25 cellular contexts compared by ENCODE assay signal in the genomic region with DNA sequence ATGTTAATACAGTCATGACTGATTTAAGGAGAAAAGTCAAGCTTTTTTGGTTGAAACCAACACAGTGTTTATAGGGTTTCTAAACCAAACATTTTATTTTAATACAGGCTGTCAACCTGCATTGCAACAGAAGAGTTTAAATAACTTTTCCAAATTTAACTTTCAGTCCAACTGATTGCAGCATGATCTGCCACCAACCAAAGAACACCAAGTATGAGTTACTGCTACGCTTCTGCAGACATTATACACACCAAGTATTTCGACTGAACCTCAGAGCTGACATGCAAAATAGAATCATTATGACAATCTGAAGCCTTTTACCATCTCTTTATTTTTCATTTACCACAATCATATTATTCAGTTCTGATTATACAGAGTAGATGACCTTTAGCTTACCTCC.
DNase-seq lines count a peak whose midpoint lies in the region; ATAC-seq and TF ChIP-seq lines count a peak whose summit lies in the region.
"Had no signal": no experiment of that assay in that cellular context is flagged by ENCODE, and none has a peak within 500 bp of the region (broad histone marks: within the 10 kb centered on the region; RNA-seq: fewer than 3 reads in every experiment).

No MANE protein-coding gene starts in this region.

- H3K27me3 ChIP-seq in MM.1S (replicated peaks; ENCODE audit: insufficient read depth, low read length) (no peaks in the 10 kb centered on the region), gastrocnemius medialis (no peaks in the 10 kb centered on the region)
- H3K27me3 ChIP-seq: ascending aorta, SJSA1, tibial artery had no signal

- H3K9me2 ChIP-seq in MM.1S (replicated peaks; ENCODE audit: insufficient read depth, low read length): no peaks in the 10 kb centered on the region

- intact Hi-C loops in gastrocnemius medialis (cut with DNase I; ENCODE audit: low total_unique reads): loop anchor here (2.0 kb wide), 1 partner anchor 21 kb away; no protein-coding TSS in a partner anchor

- DNase-seq in MM.1S (no peak), gastrocnemius medialis (peak in 1 of 2 donors; percentile 13), RPMI8226 (no peak), mucosa of gallbladder (ENCODE audit: low spot score) (no peak), GM13976 (ENCODE audit: low spot score) (no peak)
- DNase-seq: activated CD4-positive, alpha-beta T cell treated with anti-CD3 and anti-CD28 coated beads for 48 hours; activated CD8-positive, alpha-beta memory T cell treated with anti-CD3 and anti-CD28 coated beads, Interleukin-2, amount 10 ng/mL, durations not matched to agents 7 days and 5 days; CD4-positive, alpha-beta T cell; central memory CD4-positive, alpha-beta T cell; head of caudate nucleus; IMR-90; islet precursor cell; lower lobe of right lung; NCI-H2081; NCI-H446; small intestine; stimulated activated CD4-positive, alpha-beta T cell treated with anti-CD3 and anti-CD28 coated beads, Interleukin-4, amount 100 ng/mL, for 24 hours; stimulated activated naive CD8-positive, alpha-beta T cell treated with anti-CD3 and anti-CD28 coated beads, Interleukin-15, Interleukin-2, amounts not matched to agents 100 U/mL and 50 U/mL, for 24 hours; tibial artery had no signal

- no peak overlapping the region for H2AFZ ChIP-seq in MM.1S (ENCODE audit: low read length)

- TF ChIP-seq CTCF in MM.1S (IDR thresholded peaks at IDR 0.05; ENCODE audit: low read length) (no peak), gastrocnemius medialis (IDR thresholded peaks at IDR 0.05 in 4 of 5, conservative IDR thresholded peaks at IDR 0.05 in 1 of 5) (no peak), GM13976 (IDR thresholded peaks at IDR 0.05; ENCODE audit: borderline replicate concordance, control extremely low read depth, extremely low read depth, insufficient read depth, missing control alignments) (no peak)

- H3F3A ChIP-seq in MM.1S (ENCODE audit: insufficient read depth, low read length): no peaks in the 10 kb centered on the region

- in situ Hi-C loops in gastrocnemius medialis (cut with MboI; ENCODE audit: low sequenced_read_pairs in 4 of 4) (no loop called here), GM13976 (cut with MboI; ENCODE audit: low sequenced_read_pairs, unreplicated experiment) (no loop called here)

- peak overlapping the region; percentile 35; the same call in 1 of the 2 replicates for H3K4me2 ChIP-seq in MM.1S (ENCODE audit: low read depth, low read length)

- no peaks in the 10 kb centered on the region for H4K20me1 ChIP-seq in MM.1S (ENCODE audit: insufficient read depth, low read length)

- TF ChIP-seq POLR2A in gastrocnemius medialis (IDR thresholded peaks at IDR 0.05): peak in 1 of 2 donors; percentile 19

- H3K4me1 ChIP-seq in MM.1S (ENCODE audit: low read length) (peaks cover 37% of the 10 kb centered on the region), gastrocnemius medialis (peaks cover 88 to 90% of the 10 kb centered on the region in 2 donors)
- H3K4me1 ChIP-seq: lower lobe of right lung, prostate gland had no signal

- H3K79me2 ChIP-seq in MM.1S (ENCODE audit: low read length): peaks cover 77% of the 10 kb centered on the region

- no peak overlapping the region for H3K9ac ChIP-seq in MM.1S (ENCODE audit: low read length)

- no peak overlapping the region for H3K4me3 ChIP-seq in MM.1S (ENCODE audit: low read length)
- H3K4me3 ChIP-seq in gastrocnemius medialis: peak overlapping the region in 1 of 4 donors; percentile 10
- H3K4me3 ChIP-seq: ascending aorta, lower lobe of right lung, prostate gland, SJSA1, tibial artery had no signal

- H3K27ac ChIP-seq in MM.1S (ENCODE audit: low read length): peak overlapping the region; percentile 33; the same call in 1 of the 2 replicates
- H3K27ac ChIP-seq in gastrocnemius medialis: peak overlapping the region; percentile 78 to 93 (median 86)
- H3K27ac ChIP-seq: ascending aorta, HL-60, lower lobe of right lung, prostate gland, SJSA1, tibial artery had no signal

- ATAC-seq in GM18868 (IDR thresholded peaks at IDR 0.05; ENCODE audit: unreplicated experiment) (peak; percentile 23), HG02588 (IDR thresholded peaks at IDR 0.05; ENCODE audit: unreplicated experiment) (peak; percentile 11), gastrocnemius medialis (peak; percentile 73 to 80)
- ATAC-seq: activated CD8-positive, alpha-beta memory T cell treated with anti-CD3 and anti-CD28 coated beads, Interleukin-2, amount 10 ng/mL, durations not matched to agents 7 days and 5 days; lower lobe of right lung; stimulated activated naive CD8-positive, alpha-beta T cell treated with anti-CD3 and anti-CD28 coated beads, Interleukin-15, Interleukin-2, amounts not matched to agents 100 U/mL and 50 U/mL, for 24 hours had no signal

- H3K9me3 ChIP-seq in MM.1S (replicated peaks; ENCODE audit: insufficient read depth, low read length) (no peaks in the 10 kb centered on the region), gastrocnemius medialis (no peaks in the 10 kb centered on the region)
- H3K9me3 ChIP-seq: ascending aorta, lower lobe of right lung, prostate gland, SJSA1, tibial artery had no signal

- H3K36me3 ChIP-seq in MM.1S (replicated peaks; ENCODE audit: insufficient read depth, low read length): no peaks in the 10 kb centered on the region
- no peaks in the 10 kb centered on the region for H3K36me3 ChIP-seq in gastrocnemius medialis
- H3K36me3 ChIP-seq: ascending aorta, lower lobe of right lung, prostate gland, SJSA1, tibial artery had no signal

Comparison
In these comparisons a context has a peak if more than half of its experiments do, and no peak if none do; other contexts are left out.
1. ATAC-seq: peak in every context shown above with its lines; median percentile 76 in gastrocnemius medialis; 23 in GM18868; 11 in HG02588.